8 cellular contexts compared by ENCODE assay signal in the genomic region with DNA sequence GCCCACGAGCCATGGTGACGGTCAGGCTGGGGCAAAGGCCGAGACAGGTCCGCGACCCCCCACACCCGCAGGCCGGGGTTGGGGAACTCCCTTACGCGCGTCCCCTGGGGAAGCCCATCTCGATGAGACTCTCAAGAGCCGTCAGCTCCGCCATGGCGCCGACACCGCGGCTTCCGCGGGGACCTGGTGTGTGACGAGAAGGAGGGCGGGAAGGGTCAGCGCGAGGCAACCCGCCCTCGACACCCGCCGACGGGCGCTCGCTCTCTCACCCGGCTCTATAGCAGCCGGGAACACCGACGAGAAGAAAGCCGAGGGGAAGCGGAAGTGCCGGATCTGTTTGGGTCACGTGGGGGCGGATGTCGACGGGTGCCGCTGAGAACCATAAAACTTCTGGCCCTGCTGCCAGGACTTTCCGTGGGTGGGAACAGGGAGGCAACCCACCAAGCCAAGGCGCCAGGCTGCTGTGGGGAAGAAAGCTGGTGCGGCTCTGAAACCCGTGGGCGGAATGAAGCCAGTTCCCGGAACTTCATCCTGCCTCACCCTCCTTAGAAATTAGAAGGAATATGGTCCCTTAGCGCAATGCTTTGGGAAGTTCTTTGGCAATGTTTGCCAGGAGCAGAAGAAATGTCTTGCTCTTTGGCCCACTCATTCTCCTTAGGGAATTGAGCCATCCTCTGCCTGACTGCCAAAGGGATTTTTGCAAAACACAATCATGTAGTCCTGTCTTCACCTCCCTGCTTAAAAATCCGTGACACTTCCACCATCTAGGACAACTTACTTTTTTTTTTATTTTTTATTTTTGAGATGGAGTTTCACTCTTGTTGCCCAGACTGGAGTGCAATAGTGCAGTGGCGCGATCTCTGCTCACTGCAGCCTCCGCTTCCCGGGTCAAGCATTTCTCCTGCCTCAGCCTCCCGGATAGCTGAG. TPM values are rescaled to one million over a fixed set of nuclear protein-coding genes. Genes with fewer than 3 reads are reported as not detected.
DNase-seq lines count a peak whose midpoint lies in the region; ATAC-seq and TF ChIP-seq lines count a peak whose summit lies in the region.

A gene with protein sequence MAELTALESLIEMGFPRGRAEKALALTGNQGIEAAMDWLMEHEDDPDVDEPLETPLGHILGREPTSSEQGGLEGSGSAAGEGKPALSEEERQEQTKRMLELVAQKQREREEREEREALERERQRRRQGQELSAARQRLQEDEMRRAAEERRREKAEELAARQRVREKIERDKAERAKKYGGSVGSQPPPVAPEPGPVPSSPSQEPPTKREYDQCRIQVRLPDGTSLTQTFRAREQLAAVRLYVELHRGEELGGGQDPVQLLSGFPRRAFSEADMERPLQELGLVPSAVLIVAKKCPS (minus strand): TSS at position 304 of the 927 bp plus-strand sequence. CDS start 150 bp downstream, at position 154.

- TF ChIP-seq POLR2A in prostate gland (IDR thresholded peaks at IDR 0.05), result peak; percentile 16

- DNase-seq in DND-41 (peak; percentile 90), HFF-Myc (ENCODE audit: extremely low read depth, low read depth) (peak; percentile 72), NCI-H1694 (lab: John Stamatoyannopoulos, UW) (peak; percentile 65), amniotic epithelial cell (ENCODE audit: low read depth) (peak; percentile 87), left cardiac atrium (peak; percentile 95), prostate gland (ENCODE audit: low spot score) (peak; percentile 84), upper lobe of right lung (peak; percentile 94)

- peak within 1 kb of the TSS; percentile 100 for H2AFZ ChIP-seq in DND-41 (ENCODE audit: low read depth, low read length)

- ATAC-seq in DND-41 (ENCODE audit: insufficient read depth, low read depth), result peak; percentile 89
- peak; percentile 90 to 93 for ATAC-seq in left cardiac atrium
- ATAC-seq in upper lobe of right lung, result peak; percentile 95

- H3K9ac ChIP-seq in DND-41 (ENCODE audit: low read depth, low read length), result peak within 1 kb of the TSS; percentile 94

- H3K27ac Mint-ChIP-seq in T-helper 1 cell treated with Interleukin-12 subunit alpha and Interleukin-12 subunit beta and Interleukin-4 antibody, amounts not matched to agents 30 μg/mL and 1 μg/mL, for 36 hours, result peak within 1 kb of the TSS; percentile 88

- peaks cover 31% of the 10 kb centered on the region for H3K4me1 Mint-ChIP-seq in T-helper 1 cell treated with Interleukin-12 subunit alpha and Interleukin-12 subunit beta and Interleukin-4 antibody, amounts not matched to agents 30 μg/mL and 1 μg/mL, for 36 hours (ENCODE audit: low read depth)

- H3K36me3 ChIP-seq in DND-41 (ENCODE audit: insufficient read depth, low read length) (peaks cover 29% of the 10 kb centered on the region), prostate gland (no peaks in the 10 kb centered on the region), upper lobe of right lung (peaks cover 34% of the 10 kb centered on the region)

- 9% methylated on average over 47 of the region's 55 CpGs for WGBS in prostate gland

- peaks cover 22% of the 10 kb centered on the region for H3K36me3 Mint-ChIP-seq in T-helper 1 cell treated with Interleukin-12 subunit alpha and Interleukin-12 subunit beta and Interleukin-4 antibody, amounts not matched to agents 30 μg/mL and 1 μg/mL, for 36 hours (ENCODE audit: low read depth)

- H3K27me3 ChIP-seq in DND-41 (ENCODE audit: insufficient read depth, low read length, poor library complexity), result no peaks in the 10 kb centered on the region
- H3K27me3 ChIP-seq in prostate gland (replicated peaks; ENCODE audit: insufficient read depth), result no peaks in the 10 kb centered on the region
- no peaks in the 10 kb centered on the region for H3K27me3 ChIP-seq in upper lobe of right lung

- intact Hi-C loops in left cardiac atrium (cut with DNase I), result no loop called here
- intact Hi-C loops in prostate gland (cut with DNase I), result no loop called here
- intact Hi-C loops in upper lobe of right lung (cut with DNase I), result no loop called here

- H3K9me3 ChIP-seq in DND-41 (ENCODE audit: insufficient read depth, low read length, severe bottlenecking) (no peaks in the 10 kb centered on the region), prostate gland (no peaks in the 10 kb centered on the region), upper lobe of right lung (no peaks in the 10 kb centered on the region)

- TF ChIP-seq CTCF in DND-41 (IDR thresholded peaks at IDR 0.05; ENCODE audit: borderline replicate concordance, extremely low read depth, low read length, poor library complexity, severe bottlenecking), result no peak
- no peak for TF ChIP-seq CTCF in HFF-Myc (IDR thresholded peaks at IDR 0.05; ENCODE audit: low read depth, low read length, missing control alignments)
- TF ChIP-seq CTCF in prostate gland (IDR thresholded peaks at IDR 0.05), result no peak
- TF ChIP-seq CTCF in upper lobe of right lung (IDR thresholded peaks at IDR 0.05), result no peak

- peaks cover 6% of the 10 kb centered on the region; the same call in 1 of the 2 replicates for H4K20me1 ChIP-seq in DND-41 (ENCODE audit: insufficient read depth, low read length)

- no peaks in the 10 kb centered on the region for H3K27me3 Mint-ChIP-seq in T-helper 1 cell treated with Interleukin-12 subunit alpha and Interleukin-12 subunit beta and Interleukin-4 antibody, amounts not matched to agents 30 μg/mL and 1 μg/mL, for 36 hours (ENCODE audit: low read depth)

- peak within 1 kb of the TSS; percentile 98 for H3K27ac ChIP-seq in DND-41 (ENCODE audit: low read length)
- H3K27ac ChIP-seq in prostate gland, result peak within 1 kb of the TSS; percentile 79 to 82
- H3K27ac ChIP-seq in upper lobe of right lung, result peak within 1 kb of the TSS; percentile 92

- H3K9me3 Mint-ChIP-seq in T-helper 1 cell treated with Interleukin-12 subunit alpha and Interleukin-12 subunit beta and Interleukin-4 antibody, amounts not matched to agents 30 μg/mL and 1 μg/mL, for 36 hours, result no peaks in the 10 kb centered on the region

- H3K79me2 ChIP-seq in DND-41 (ENCODE audit: insufficient read depth, low read length), result peaks cover 42% of the 10 kb centered on the region

- H3K4me2 ChIP-seq in DND-41 (ENCODE audit: insufficient read depth, low read length), result peak within 1 kb of the TSS; percentile 98

- peaks cover 31% of the 10 kb centered on the region for H3K4me1 ChIP-seq in DND-41 (ENCODE audit: insufficient read depth, low read length)
- H3K4me1 ChIP-seq in prostate gland (replicated peaks), result peaks cover 8% of the 10 kb centered on the region
- peaks cover 24% of the 10 kb centered on the region for H3K4me1 ChIP-seq in upper lobe of right lung

- peak within 1 kb of the TSS; percentile 85 for H3K4me3 Mint-ChIP-seq in T-helper 1 cell treated with Interleukin-12 subunit alpha and Interleukin-12 subunit beta and Interleukin-4 antibody, amounts not matched to agents 30 μg/mL and 1 μg/mL, for 36 hours

- H3K4me3 ChIP-seq in DND-41 (ENCODE audit: low read depth in 1 of 2, low read length in 2 of 2) (peak within 1 kb of the TSS; percentile 99 to 100), HFF-Myc (replicated peaks; ENCODE audit: low read depth, low read length) (peak within 1 kb of the TSS; percentile 76), prostate gland (peak within 1 kb of the TSS; percentile 86 to 90), upper lobe of right lung (peak within 1 kb of the TSS; percentile 94)

RNA-seq across cellular contexts. Expression of the gene that starts here (rescaled TPM):
- total RNA-seq in left cardiac atrium (10 to 100 TPM; 70.7 to 71.8 TPM), prostate gland (100 to 1,000 TPM; 136 to 179 TPM), upper lobe of right lung (95.2 TPM)

Comparison
In these comparisons a context has a peak if more than half of its experiments do, and no peak if none do; other contexts are left out.
1. Peak in every context shown above with its lines: DNase-seq, ATAC-seq, H3K4me3 ChIP-seq and H3K27ac ChIP-seq.